ENCODE assay signal across 1 cellular context in genomic region chr10:5284311-5285057, GRCh38.
TF ChIP-seq lines count a peak whose summit lies in the region.

No MANE protein-coding gene starts in this region.

TF ChIP-seq in K562, 482 proteins besides CTCF, POLR2A, EP300 and RAD21 (continued from another document and continues in another):
- TF ChIP-seq ZBTB40 (IDR thresholded peaks at IDR 0.05) (peak; percentile 12; the same call in 1 of the 2 replicates), ZBTB40 (CRISPR knock-in tag; IDR thresholded peaks at IDR 0.05) (no peak), MED1 (CRISPR knock-in tag; IDR thresholded peaks at IDR 0.05; ENCODE audit: borderline replicate concordance) (no peak), REST (CRISPR knock-in tag; IDR thresholded peaks at IDR 0.05; ENCODE audit: low read depth) (no peak), ZNF146 (CRISPR knock-in tag; IDR thresholded peaks at IDR 0.05; ENCODE audit: unreplicated experiment) (no peak), KLF16 (IDR thresholded peaks at IDR 0.05) (no peak), MXI1 (IDR thresholded peaks at IDR 0.05; ENCODE audit: low read depth, low read length) (no peak), ZBTB1 (CRISPR knock-in tag; IDR thresholded peaks at IDR 0.05; ENCODE audit: borderline replicate concordance, low read depth) (no peak), DMBX1 (CRISPR knock-in tag; IDR thresholded peaks at IDR 0.05; ENCODE audit: borderline replicate concordance) (peak; percentile 74), MIER1 (IDR thresholded peaks at IDR 0.05; ENCODE audit: low read depth) (no peak), SIX5 (IDR thresholded peaks at IDR 0.05; ENCODE audit: borderline replicate concordance in 1 of 2, insufficient read depth in 1 of 2, low read depth in 1 of 2, low read length in 2 of 2) (no peak), POLR2AphosphoS5 (IDR thresholded peaks at IDR 0.05; ENCODE audit: control insufficient read depth, insufficient read depth, low read depth, low read length) (no peak), SETDB1 (IDR thresholded peaks at IDR 0.05; ENCODE audit: low read length) (no peak), PURB (CRISPR knock-in tag; IDR thresholded peaks at IDR 0.05; ENCODE audit: low read depth) (no peak), E4F1 (CRISPR knock-in tag; IDR thresholded peaks at IDR 0.05; ENCODE audit: borderline replicate concordance) (no peak)
- TF ChIP-seq, protein P1, sequence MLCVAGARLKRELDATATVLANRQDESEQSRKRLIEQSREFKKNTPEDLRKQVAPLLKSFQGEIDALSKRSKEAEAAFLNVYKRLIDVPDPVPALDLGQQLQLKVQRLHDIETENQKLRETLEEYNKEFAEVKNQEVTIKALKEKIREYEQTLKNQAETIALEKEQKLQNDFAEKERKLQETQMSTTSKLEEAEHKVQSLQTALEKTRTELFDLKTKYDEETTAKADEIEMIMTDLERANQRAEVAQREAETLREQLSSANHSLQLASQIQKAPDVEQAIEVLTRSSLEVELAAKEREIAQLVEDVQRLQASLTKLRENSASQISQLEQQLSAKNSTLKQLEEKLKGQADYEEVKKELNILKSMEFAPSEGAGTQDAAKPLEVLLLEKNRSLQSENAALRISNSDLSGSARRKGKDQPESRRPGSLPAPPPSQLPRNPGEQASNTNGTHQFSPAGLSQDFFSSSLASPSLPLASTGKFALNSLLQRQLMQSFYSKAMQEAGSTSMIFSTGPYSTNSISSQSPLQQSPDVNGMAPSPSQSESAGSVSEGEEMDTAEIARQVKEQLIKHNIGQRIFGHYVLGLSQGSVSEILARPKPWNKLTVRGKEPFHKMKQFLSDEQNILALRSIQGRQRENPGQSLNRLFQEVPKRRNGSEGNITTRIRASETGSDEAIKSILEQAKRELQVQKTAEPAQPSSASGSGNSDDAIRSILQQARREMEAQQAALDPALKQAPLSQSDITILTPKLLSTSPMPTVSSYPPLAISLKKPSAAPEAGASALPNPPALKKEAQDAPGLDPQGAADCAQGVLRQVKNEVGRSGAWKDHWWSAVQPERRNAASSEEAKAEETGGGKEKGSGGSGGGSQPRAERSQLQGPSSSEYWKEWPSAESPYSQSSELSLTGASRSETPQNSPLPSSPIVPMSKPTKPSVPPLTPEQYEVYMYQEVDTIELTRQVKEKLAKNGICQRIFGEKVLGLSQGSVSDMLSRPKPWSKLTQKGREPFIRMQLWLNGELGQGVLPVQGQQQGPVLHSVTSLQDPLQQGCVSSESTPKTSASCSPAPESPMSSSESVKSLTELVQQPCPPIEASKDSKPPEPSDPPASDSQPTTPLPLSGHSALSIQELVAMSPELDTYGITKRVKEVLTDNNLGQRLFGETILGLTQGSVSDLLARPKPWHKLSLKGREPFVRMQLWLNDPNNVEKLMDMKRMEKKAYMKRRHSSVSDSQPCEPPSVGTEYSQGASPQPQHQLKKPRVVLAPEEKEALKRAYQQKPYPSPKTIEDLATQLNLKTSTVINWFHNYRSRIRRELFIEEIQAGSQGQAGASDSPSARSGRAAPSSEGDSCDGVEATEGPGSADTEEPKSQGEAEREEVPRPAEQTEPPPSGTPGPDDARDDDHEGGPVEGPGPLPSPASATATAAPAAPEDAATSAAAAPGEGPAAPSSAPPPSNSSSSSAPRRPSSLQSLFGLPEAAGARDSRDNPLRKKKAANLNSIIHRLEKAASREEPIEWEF (CRISPR knock-in tag; IDR thresholded peaks at IDR 0.05) = no peak
- TF ChIP-seq, protein P2, sequence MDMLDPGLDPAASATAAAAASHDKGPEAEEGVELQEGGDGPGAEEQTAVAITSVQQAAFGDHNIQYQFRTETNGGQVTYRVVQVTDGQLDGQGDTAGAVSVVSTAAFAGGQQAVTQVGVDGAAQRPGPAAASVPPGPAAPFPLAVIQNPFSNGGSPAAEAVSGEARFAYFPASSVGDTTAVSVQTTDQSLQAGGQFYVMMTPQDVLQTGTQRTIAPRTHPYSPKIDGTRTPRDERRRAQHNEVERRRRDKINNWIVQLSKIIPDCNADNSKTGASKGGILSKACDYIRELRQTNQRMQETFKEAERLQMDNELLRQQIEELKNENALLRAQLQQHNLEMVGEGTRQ (CRISPR knock-in tag; IDR thresholded peaks at IDR 0.05) = no peak
- TF ChIP-seq, protein P3, sequence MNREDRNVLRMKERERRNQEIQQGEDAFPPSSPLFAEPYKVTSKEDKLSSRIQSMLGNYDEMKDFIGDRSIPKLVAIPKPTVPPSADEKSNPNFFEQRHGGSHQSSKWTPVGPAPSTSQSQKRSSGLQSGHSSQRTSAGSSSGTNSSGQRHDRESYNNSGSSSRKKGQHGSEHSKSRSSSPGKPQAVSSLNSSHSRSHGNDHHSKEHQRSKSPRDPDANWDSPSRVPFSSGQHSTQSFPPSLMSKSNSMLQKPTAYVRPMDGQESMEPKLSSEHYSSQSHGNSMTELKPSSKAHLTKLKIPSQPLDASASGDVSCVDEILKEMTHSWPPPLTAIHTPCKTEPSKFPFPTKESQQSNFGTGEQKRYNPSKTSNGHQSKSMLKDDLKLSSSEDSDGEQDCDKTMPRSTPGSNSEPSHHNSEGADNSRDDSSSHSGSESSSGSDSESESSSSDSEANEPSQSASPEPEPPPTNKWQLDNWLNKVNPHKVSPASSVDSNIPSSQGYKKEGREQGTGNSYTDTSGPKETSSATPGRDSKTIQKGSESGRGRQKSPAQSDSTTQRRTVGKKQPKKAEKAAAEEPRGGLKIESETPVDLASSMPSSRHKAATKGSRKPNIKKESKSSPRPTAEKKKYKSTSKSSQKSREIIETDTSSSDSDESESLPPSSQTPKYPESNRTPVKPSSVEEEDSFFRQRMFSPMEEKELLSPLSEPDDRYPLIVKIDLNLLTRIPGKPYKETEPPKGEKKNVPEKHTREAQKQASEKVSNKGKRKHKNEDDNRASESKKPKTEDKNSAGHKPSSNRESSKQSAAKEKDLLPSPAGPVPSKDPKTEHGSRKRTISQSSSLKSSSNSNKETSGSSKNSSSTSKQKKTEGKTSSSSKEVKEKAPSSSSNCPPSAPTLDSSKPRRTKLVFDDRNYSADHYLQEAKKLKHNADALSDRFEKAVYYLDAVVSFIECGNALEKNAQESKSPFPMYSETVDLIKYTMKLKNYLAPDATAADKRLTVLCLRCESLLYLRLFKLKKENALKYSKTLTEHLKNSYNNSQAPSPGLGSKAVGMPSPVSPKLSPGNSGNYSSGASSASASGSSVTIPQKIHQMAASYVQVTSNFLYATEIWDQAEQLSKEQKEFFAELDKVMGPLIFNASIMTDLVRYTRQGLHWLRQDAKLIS (CRISPR knock-in tag; IDR thresholded peaks at IDR 0.05) = no peak
- TF ChIP-seq, protein P4, sequence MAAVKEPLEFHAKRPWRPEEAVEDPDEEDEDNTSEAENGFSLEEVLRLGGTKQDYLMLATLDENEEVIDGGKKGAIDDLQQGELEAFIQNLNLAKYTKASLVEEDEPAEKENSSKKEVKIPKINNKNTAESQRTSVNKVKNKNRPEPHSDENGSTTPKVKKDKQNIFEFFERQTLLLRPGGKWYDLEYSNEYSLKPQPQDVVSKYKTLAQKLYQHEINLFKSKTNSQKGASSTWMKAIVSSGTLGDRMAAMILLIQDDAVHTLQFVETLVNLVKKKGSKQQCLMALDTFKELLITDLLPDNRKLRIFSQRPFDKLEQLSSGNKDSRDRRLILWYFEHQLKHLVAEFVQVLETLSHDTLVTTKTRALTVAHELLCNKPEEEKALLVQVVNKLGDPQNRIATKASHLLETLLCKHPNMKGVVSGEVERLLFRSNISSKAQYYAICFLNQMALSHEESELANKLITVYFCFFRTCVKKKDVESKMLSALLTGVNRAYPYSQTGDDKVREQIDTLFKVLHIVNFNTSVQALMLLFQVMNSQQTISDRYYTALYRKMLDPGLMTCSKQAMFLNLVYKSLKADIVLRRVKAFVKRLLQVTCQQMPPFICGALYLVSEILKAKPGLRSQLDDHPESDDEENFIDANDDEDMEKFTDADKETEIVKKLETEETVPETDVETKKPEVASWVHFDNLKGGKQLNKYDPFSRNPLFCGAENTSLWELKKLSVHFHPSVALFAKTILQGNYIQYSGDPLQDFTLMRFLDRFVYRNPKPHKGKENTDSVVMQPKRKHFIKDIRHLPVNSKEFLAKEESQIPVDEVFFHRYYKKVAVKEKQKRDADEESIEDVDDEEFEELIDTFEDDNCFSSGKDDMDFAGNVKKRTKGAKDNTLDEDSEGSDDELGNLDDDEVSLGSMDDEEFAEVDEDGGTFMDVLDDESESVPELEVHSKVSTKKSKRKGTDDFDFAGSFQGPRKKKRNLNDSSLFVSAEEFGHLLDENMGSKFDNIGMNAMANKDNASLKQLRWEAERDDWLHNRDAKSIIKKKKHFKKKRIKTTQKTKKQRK (IDR thresholded peaks at IDR 0.05; ENCODE audit: borderline replicate concordance, low read depth, low read length) = no peak
